ENCODE assay signal across 11 cellular contexts in the genomic region with DNA sequence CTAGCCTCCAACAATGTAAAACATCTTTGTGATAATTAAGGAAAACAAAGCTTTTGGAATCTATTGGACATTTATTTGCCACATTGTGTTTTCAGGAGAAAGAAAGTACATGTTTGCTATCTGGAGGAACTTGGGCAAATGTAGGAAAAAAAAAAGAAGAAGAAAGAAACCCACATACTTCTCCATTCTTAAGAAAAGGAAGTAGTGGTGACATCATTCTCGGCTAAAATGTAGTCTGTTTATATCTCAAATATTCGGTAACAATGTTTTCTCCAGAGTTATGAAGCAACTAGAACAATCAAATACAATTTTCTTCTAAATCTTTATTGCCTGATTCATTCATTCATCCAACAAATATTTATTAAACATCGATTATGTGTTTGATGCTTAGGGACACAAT. TPM values are rescaled to one million over a fixed set of nuclear protein-coding genes. Genes with fewer than 3 reads are reported as not detected.
A peak's percentile ranks its signal among the peaks of the same experiment; 100 is the strongest.
DNase-seq lines count a peak whose midpoint lies in the region; ATAC-seq and TF ChIP-seq lines count a peak whose summit lies in the region.
"Had no signal": no experiment of that assay in that cellular context is flagged by ENCODE, and none has a peak within 500 bp of the region (broad histone marks: within the 10 kb centered on the region; RNA-seq: fewer than 3 reads in every experiment).

No MANE protein-coding gene starts in this region.

- H3K36me3 ChIP-seq in BLaER1, result no peaks in the 10 kb centered on the region
- no peaks in the 10 kb centered on the region for H3K36me3 ChIP-seq in lower lobe of right lung

- H3K27ac ChIP-seq in BLaER1 (peak overlapping the region; percentile 99), lower lobe of right lung (peak overlapping the region; percentile 100)

- no peak for DNase-seq in Jurkat, Clone E6-1 (ENCODE audit: low read depth, low spot score)
- no peak for DNase-seq in activated B cell treated with CpG ODN at 0.5 μM for 24 hours
- no peak for DNase-seq in lower lobe of right lung
- DNase-seq in posterior cingulate gyrus, result no peak
- no peak for DNase-seq in erythroblast (lab: John Stamatoyannopoulos, UW)
- no peak for DNase-seq in superior temporal gyrus (ENCODE audit: extremely low spot score)
- DNase-seq in NCI-H69 (lab: John Stamatoyannopoulos, UW), result no peak
- DNase-seq: amygdala, mammary epithelial cell, T-helper 9 cell had no signal

- CTCF ChIA-PET in activated B cell treated with CpG ODN at 0.5 μM for 24 hours (lab: Charles Lee), result interaction anchor here (1.0 to 1.9 kb wide), 4 partner anchors 20 to 284 kb away, joined by 3 to 7 read pairs (median 4); no protein-coding TSS in a partner anchor

- TF ChIP-seq CTCF in activated B cell treated with CpG ODN at 0.5 μM for 24 hours (IDR thresholded peaks at IDR 0.05) (no peak), lower lobe of right lung (IDR thresholded peaks at IDR 0.05) (no peak)

- H3K36me3 Mint-ChIP-seq in activated B cell treated with CpG ODN at 0.5 μM for 24 hours (ENCODE audit: low read depth), result peaks cover 21% of the 10 kb centered on the region

- intact Hi-C loops in activated B cell treated with CpG ODN at 0.5 μM for 24 hours (cut with micrococcal nuclease) (loop anchor here (10.0 kb wide), 1 partner anchor 1351 kb away; no protein-coding TSS in a partner anchor), lower lobe of right lung (cut with DNase I) (no loop called here), posterior cingulate gyrus (cut with DNase I) (no loop called here)

- POLR2A ChIA-PET in activated B cell treated with CpG ODN at 0.5 μM for 24 hours (lab: Charles Lee), result interaction anchor here (0.6 to 3.9 kb wide), 6 partner anchors 40 to 1881 kb away, joined by 3 to 18 read pairs (median 6); no protein-coding TSS in a partner anchor

- no peaks in the 10 kb centered on the region for H3K9me3 Mint-ChIP-seq in activated B cell treated with CpG ODN at 0.5 μM for 24 hours

- H3K9ac ChIP-seq in BLaER1, result peak overlapping the region; percentile 99

- TF ChIP-seq POLR2A in erythroblast (IDR thresholded peaks at IDR 0.05; ENCODE audit: low read length), result no peak

- H3K27me3 ChIP-seq in BLaER1 (no peaks in the 10 kb centered on the region), lower lobe of right lung (ENCODE audit: low read depth) (no peaks in the 10 kb centered on the region)

- H3K4me3 Mint-ChIP-seq in activated B cell treated with CpG ODN at 0.5 μM for 24 hours, result peak overlapping the region; percentile 94

- H3K27me3 Mint-ChIP-seq in activated B cell treated with CpG ODN at 0.5 μM for 24 hours, result no peaks in the 10 kb centered on the region

- ATAC-seq in activated B cell treated with CpG ODN at 0.5 μM for 24 hours (ENCODE audit: low read depth) (peak; percentile 6), lower lobe of right lung (no peak)

- peak overlapping the region; percentile 92 for H3K4me2 ChIP-seq in BLaER1

- H3K4me3 ChIP-seq in BLaER1 (peak overlapping the region; percentile 90), lower lobe of right lung (no peak overlapping the region)
- H3K4me3 ChIP-seq in Jurkat, Clone E6-1 (ENCODE audit: low read length), result peak overlapping the region; percentile 43

- peaks cover 13% of the 10 kb centered on the region for H4K20me1 ChIP-seq in BLaER1

- peak overlapping the region; percentile 99 for H3K27ac Mint-ChIP-seq in activated B cell treated with CpG ODN at 0.5 μM for 24 hours

- peaks cover 80% of the 10 kb centered on the region for H3K4me1 Mint-ChIP-seq in activated B cell treated with CpG ODN at 0.5 μM for 24 hours

- H3K4me1 ChIP-seq in BLaER1 (peaks cover 69% of the 10 kb centered on the region), lower lobe of right lung (peaks cover 44% of the 10 kb centered on the region)

- H3K9me3 ChIP-seq in BLaER1, result peaks cover 3% of the 10 kb centered on the region; the same call in 1 of the 2 replicates
- no peaks in the 10 kb centered on the region for H3K9me3 ChIP-seq in lower lobe of right lung

RNA-seq across cellular contexts. Expression of a gene that starts 2.3 kb away (rescaled TPM):
- 10.0 TPM for polyA plus RNA-seq in Jurkat, Clone E6-1 (2012; ENCODE audit: insufficient read depth, insufficient read length)
- total RNA-seq in activated B cell treated with CpG ODN at 0.5 μM for 24 hours (99.1 and 104 TPM in 2 replicates), lower lobe of right lung (289 TPM)
